Comparison of ENCODE assay signal across 9 cellular contexts in genomic region chr5:14038341-14038959, GRCh38.
DNase-seq lines count a peak whose midpoint lies in the region; ATAC-seq and TF ChIP-seq lines count a peak whose summit lies in the region.
"Had no signal": no experiment of that assay in that cellular context is flagged by ENCODE, and none has a peak within 500 bp of the region (broad histone marks: within the 10 kb centered on the region; RNA-seq: fewer than 3 reads in every experiment).

No MANE protein-coding gene starts in this region.

- H3K27me3 Mint-ChIP-seq in endodermal cell (ENCODE audit: insufficient read depth) (peaks cover 35% of the 10 kb centered on the region), nephron progenitor cell (ENCODE audit: low read depth, poor library complexity) (peaks cover 9% of the 10 kb centered on the region), T-helper 17 cell (peaks cover 14% of the 10 kb centered on the region)
- peaks cover 22% of the 10 kb centered on the region for H3K27me3 Mint-ChIP-seq in activated naive CD8-positive, alpha-beta T cell treated with anti-CD3 and anti-CD28 coated beads for 36 hours
- peaks cover 3% of the 10 kb centered on the region for H3K27me3 Mint-ChIP-seq in activated T-cell treated with anti-CD3 and anti-CD28 coated beads, Interleukin-2, amount 50 U/mL, for 4 hours (ENCODE audit: low read depth)
- H3K27me3 Mint-ChIP-seq in effector memory CD8-positive, alpha-beta T cell = peaks cover 11 to 17% of the 10 kb centered on the region in 2 donors

- no peak overlapping the region for H3K4me3 ChIP-seq in endodermal cell (ENCODE audit: low read length)

- no peaks in the 10 kb centered on the region for H3K9me3 Mint-ChIP-seq in endodermal cell
- peaks cover 8% of the 10 kb centered on the region for H3K9me3 Mint-ChIP-seq in nephron progenitor cell
- no peaks in the 10 kb centered on the region for H3K9me3 Mint-ChIP-seq in activated naive CD8-positive, alpha-beta T cell treated with anti-CD3 and anti-CD28 coated beads for 36 hours
- H3K9me3 Mint-ChIP-seq in activated T-cell treated with anti-CD3 and anti-CD28 coated beads, Interleukin-2, amount 50 U/mL, for 4 hours = peaks cover 4% of the 10 kb centered on the region
- peaks cover 0 to 8% of the 10 kb centered on the region in 2 donors for H3K9me3 Mint-ChIP-seq in effector memory CD8-positive, alpha-beta T cell

- TF ChIP-seq CTCF in endodermal cell (conservative IDR thresholded peaks at IDR 0.05) (no peak), nephron progenitor cell (IDR thresholded peaks at IDR 0.05) (no peak)

- DNase-seq in EH (ENCODE audit: low read depth) = peak; percentile 95
- DNase-seq in NCI-H69 (lab: John Stamatoyannopoulos, UW) = peak; percentile 51
- DNase-seq in endodermal cell = peak; percentile 66
- DNase-seq in nephron progenitor cell = no peak
- DNase-seq in activated naive CD8-positive, alpha-beta T cell treated with anti-CD3 and anti-CD28 coated beads for 36 hours = no peak
- no peak for DNase-seq in T-helper 17 cell
- no peak for DNase-seq in activated T-cell treated with anti-CD3 and anti-CD28 coated beads, Interleukin-2, amount 50 U/mL, for 4 hours
- DNase-seq in effector memory CD8-positive, alpha-beta T cell = no peak
- DNase-seq: GDM1 had no signal

- no peak for ATAC-seq in T-helper 17 cell
- no peak for ATAC-seq in activated T-cell treated with anti-CD3 and anti-CD28 coated beads, Interleukin-2, amount 50 U/mL, for 4 hours
- ATAC-seq in effector memory CD8-positive, alpha-beta T cell (replicated peaks) = no peak

- no peak overlapping the region for H3K27ac ChIP-seq in endodermal cell (ENCODE audit: low read depth, low read length)

- no peak overlapping the region for H3K9ac ChIP-seq in endodermal cell (ENCODE audit: extremely low read depth, low read length, poor library complexity, severe bottlenecking)

- H3K4me1 Mint-ChIP-seq in endodermal cell = peaks cover 55% of the 10 kb centered on the region
- H3K4me1 Mint-ChIP-seq in nephron progenitor cell = peaks cover 60% of the 10 kb centered on the region
- H3K4me1 Mint-ChIP-seq in activated naive CD8-positive, alpha-beta T cell treated with anti-CD3 and anti-CD28 coated beads for 36 hours = peaks cover 7% of the 10 kb centered on the region
- no peaks in the 10 kb centered on the region for H3K4me1 Mint-ChIP-seq in T-helper 17 cell
- peaks cover 5% of the 10 kb centered on the region for H3K4me1 Mint-ChIP-seq in activated T-cell treated with anti-CD3 and anti-CD28 coated beads, Interleukin-2, amount 50 U/mL, for 4 hours (ENCODE audit: low read depth)
- no peaks in the 10 kb centered on the region for H3K4me1 Mint-ChIP-seq in effector memory CD8-positive, alpha-beta T cell (ENCODE audit: low read depth in 2 of 2)

- H3K4me3 Mint-ChIP-seq in endodermal cell = no peak overlapping the region
- H3K4me3 Mint-ChIP-seq in nephron progenitor cell = peak overlapping the region; percentile 9
- H3K4me3 Mint-ChIP-seq in activated naive CD8-positive, alpha-beta T cell treated with anti-CD3 and anti-CD28 coated beads for 36 hours = no peak overlapping the region
- no peak overlapping the region for H3K4me3 Mint-ChIP-seq in T-helper 17 cell
- no peak overlapping the region for H3K4me3 Mint-ChIP-seq in activated T-cell treated with anti-CD3 and anti-CD28 coated beads, Interleukin-2, amount 50 U/mL, for 4 hours
- H3K4me3 Mint-ChIP-seq in effector memory CD8-positive, alpha-beta T cell = no peak overlapping the region

- H3K27ac Mint-ChIP-seq in endodermal cell (peak overlapping the region; percentile 50), nephron progenitor cell (peak overlapping the region; percentile 84), T-helper 17 cell (no peak overlapping the region)
- no peak overlapping the region for H3K27ac Mint-ChIP-seq in activated naive CD8-positive, alpha-beta T cell treated with anti-CD3 and anti-CD28 coated beads for 36 hours
- no peak overlapping the region for H3K27ac Mint-ChIP-seq in effector memory CD8-positive, alpha-beta T cell

- no peaks in the 10 kb centered on the region for H3K9me3 ChIP-seq in endodermal cell (ENCODE audit: control insufficient read depth, low read length)
- H3K9me3 ChIP-seq in T-helper 17 cell (ENCODE audit: control insufficient read depth, low read length, poor library complexity, severe bottlenecking) = no peaks in the 10 kb centered on the region

- H3K4me1 ChIP-seq in endodermal cell (ENCODE audit: control insufficient read depth, insufficient read depth, low read length) = peaks cover 21% of the 10 kb centered on the region

- H3K36me3 ChIP-seq in endodermal cell (ENCODE audit: control insufficient read depth, insufficient read depth, low read length) = no peaks in the 10 kb centered on the region

- WGBS in endodermal cell (ENCODE audit: insufficient coverage in 1 of 2, insufficient read length in 1 of 2), 2 experiments = 66 to 80% methylated on average over 1 to 10 of the region's 10 CpGs

- no peaks in the 10 kb centered on the region for H3K36me3 Mint-ChIP-seq in endodermal cell (ENCODE audit: low read depth)
- H3K36me3 Mint-ChIP-seq in nephron progenitor cell (ENCODE audit: low read depth) = no peaks in the 10 kb centered on the region
- H3K36me3 Mint-ChIP-seq in activated naive CD8-positive, alpha-beta T cell treated with anti-CD3 and anti-CD28 coated beads for 36 hours = no peaks in the 10 kb centered on the region
- H3K36me3 Mint-ChIP-seq in T-helper 17 cell (ENCODE audit: low read depth) = no peaks in the 10 kb centered on the region
- H3K36me3 Mint-ChIP-seq in activated T-cell treated with anti-CD3 and anti-CD28 coated beads, Interleukin-2, amount 50 U/mL, for 4 hours (ENCODE audit: insufficient read depth) = no peaks in the 10 kb centered on the region
- H3K36me3 Mint-ChIP-seq in effector memory CD8-positive, alpha-beta T cell (ENCODE audit: insufficient read depth) = no peaks in the 10 kb centered on the region

- peaks cover 31% of the 10 kb centered on the region for H3K27me3 ChIP-seq in endodermal cell (ENCODE audit: control insufficient read depth, insufficient read depth, low read length, poor library complexity, severe bottlenecking)

Comparison
In these comparisons a context has a peak if more than half of its experiments do, and no peak if none do; other contexts are left out.
1. DNase-seq: peak in EH (single experiment), NCI-H69 (single experiment) and endodermal cell (single experiment); none in nephron progenitor cell (single experiment), activated naive CD8-positive, alpha-beta T cell treated with anti-CD3 and anti-CD28 coated beads for 36 hours (single experiment), T-helper 17 cell (0 of 3), activated T-cell treated with anti-CD3 and anti-CD28 coated beads, Interleukin-2, amount 50 U/mL, for 4 hours (single experiment) and effector memory CD8-positive, alpha-beta T cell (0 of 3).
2. H3K27ac Mint-ChIP-seq: peak in endodermal cell (single experiment) and nephron progenitor cell (single experiment); none in activated naive CD8-positive, alpha-beta T cell treated with anti-CD3 and anti-CD28 coated beads for 36 hours (single experiment), T-helper 17 cell (single experiment) and effector memory CD8-positive, alpha-beta T cell (0 of 2).